ENCODE assay signal across 2 cellular contexts in genomic region chr20:50532231-50532630, GRCh38.
TF ChIP-seq lines count a peak whose summit lies in the region.

No MANE protein-coding gene starts in this region.

TF ChIP-seq in IMR-90, 13 proteins besides CTCF, POLR2A, EP300 and RAD21:
- no peak for TF ChIP-seq CEBPB (IDR thresholded peaks at IDR 0.05; ENCODE audit: low read depth, low read length)
- TF ChIP-seq SMC3 (IDR thresholded peaks at IDR 0.05; ENCODE audit: low read depth, low read length), result no peak
- TF ChIP-seq ELK1 (IDR thresholded peaks at IDR 0.05; ENCODE audit: borderline replicate concordance, low read depth, low read length), result no peak
- no peak for TF ChIP-seq CHD1 (IDR thresholded peaks at IDR 0.05; ENCODE audit: low read depth, low read length)
- TF ChIP-seq BHLHE40 (IDR thresholded peaks at IDR 0.05; ENCODE audit: low read depth, low read length), result no peak
- TF ChIP-seq USF2 (IDR thresholded peaks at IDR 0.05; ENCODE audit: low read depth, low read length), result no peak
- TF ChIP-seq NFE2L2 (IDR thresholded peaks at IDR 0.05; ENCODE audit: low read depth, low read length), result no peak
- no peak for TF ChIP-seq MXI1 (IDR thresholded peaks at IDR 0.05; ENCODE audit: borderline replicate concordance, low read depth, low read length)
- TF ChIP-seq RCOR1 (IDR thresholded peaks at IDR 0.05; ENCODE audit: insufficient replicate concordance, low read length), result no peak
- no peak for TF ChIP-seq MAFK (IDR thresholded peaks at IDR 0.05; ENCODE audit: low read depth, low read length)
- TF ChIP-seq MAZ (IDR thresholded peaks at IDR 0.05; ENCODE audit: borderline replicate concordance, low read depth, low read length), result no peak
- TF ChIP-seq FOS (IDR thresholded peaks at IDR 0.05; ENCODE audit: low read depth, low read length), result no peak
- no peak for TF ChIP-seq RFX5 (IDR thresholded peaks at IDR 0.05; ENCODE audit: low read depth, low read length)

TF ChIP-seq in GM12878, 131 proteins besides CTCF, POLR2A, EP300 and RAD21:
- TF ChIP-seq CUX1 (IDR thresholded peaks at IDR 0.05; ENCODE audit: insufficient replicate concordance, low read depth, low read length), result no peak
- no peak for TF ChIP-seq ZNF24 (IDR thresholded peaks at IDR 0.05)
- TF ChIP-seq HCFC1 (IDR thresholded peaks at IDR 0.05; ENCODE audit: low read length), result no peak
- TF ChIP-seq ELK1 (IDR thresholded peaks at IDR 0.05; ENCODE audit: low read depth, low read length), result no peak
- TF ChIP-seq E2F4 (IDR thresholded peaks at IDR 0.05; ENCODE audit: low read depth, low read length), result no peak
- TF ChIP-seq DPF2 (IDR thresholded peaks at IDR 0.05), result no peak
- TF ChIP-seq MAX (IDR thresholded peaks at IDR 0.05; ENCODE audit: low read depth, low read length), result no peak
- no peak for TF ChIP-seq FOXM1 (IDR thresholded peaks at IDR 0.05; ENCODE audit: low read depth, low read length)
- TF ChIP-seq EGR1 (IDR thresholded peaks at IDR 0.05; ENCODE audit: borderline replicate concordance in 1 of 2, low read depth in 2 of 2, low read length in 2 of 2), result no peak
- no peak for TF ChIP-seq YY1 (IDR thresholded peaks at IDR 0.05; ENCODE audit: low read depth, low read length)
- TF ChIP-seq BACH1 (IDR thresholded peaks at IDR 0.05; ENCODE audit: borderline replicate concordance), result no peak
- TF ChIP-seq STAT1 (conservative IDR thresholded peaks at IDR 0.05), result no peak
- TF ChIP-seq GABPA (IDR thresholded peaks at IDR 0.05; ENCODE audit: low read depth), result no peak
- TF ChIP-seq RFX5 (IDR thresholded peaks at IDR 0.05; ENCODE audit: low read depth, low read length), result no peak
- no peak for TF ChIP-seq NR2F1 (conservative IDR thresholded peaks at IDR 0.05)
- no peak for TF ChIP-seq NKRF (conservative IDR thresholded peaks at IDR 0.05)
